In genomic region chr2:88059979-88060906, GRCh38 we compare ENCODE assay signal across 8 cellular contexts. TPM values are rescaled to one million over a fixed set of nuclear protein-coding genes. Genes with fewer than 3 reads are reported as not detected.
DNase-seq lines count a peak whose midpoint lies in the region; ATAC-seq and TF ChIP-seq lines count a peak whose summit lies in the region.

No MANE protein-coding gene starts in this region.

- 31 to 39% (median 32%) methylated on average over 5 of the region's 5 CpGs for WGBS in stomach, 5 donors
- WGBS in lower leg skin, 2 donors = 53 to 58% methylated on average over 5 of the region's 5 CpGs

- peaks cover 0 to 16% (median 4%) of the 10 kb centered on the region in 4 donors for H3K4me1 ChIP-seq in stomach

- TF ChIP-seq POLR2A in stomach (IDR thresholded peaks at IDR 0.05) (no peak), lower leg skin (IDR thresholded peaks at IDR 0.05) (no peak)

- DNase-seq in GM13977 (ENCODE audit: low spot score) (peak; percentile 76), NCI-H748 treated with DMSO at 0.1 percent for 48 hours (lab: John Stamatoyannopoulos, UW) (peak; percentile 11), amniotic epithelial cell (ENCODE audit: low read depth) (peak; percentile 64), iPS-NIHi7 (ENCODE audit: extremely low spot score) (peak; percentile 66), stomach (no peak), lower leg skin (ENCODE audit: low spot score in 2 of 2) (no peak)

- no peaks in the 10 kb centered on the region for H3K27me3 ChIP-seq in stomach

- peak; percentile 33 for ATAC-seq in HG03432 (IDR thresholded peaks at IDR 0.05; ENCODE audit: unreplicated experiment)

- TF ChIP-seq EP300 in stomach (IDR thresholded peaks at IDR 0.05) = no peak

- H3K27ac ChIP-seq in C4-2B = no peak overlapping the region
- H3K27ac ChIP-seq in stomach = no peak overlapping the region

- intact Hi-C loops in stomach (cut with DNase I; ENCODE audit: low total_unique reads) = loop anchor here (5.0 kb wide), 2 partner anchors 102 to 117 kb away; no protein-coding TSS in a partner anchor
- intact Hi-C loops in lower leg skin (cut with DNase I; ENCODE audit: low total_unique reads) = loop anchor here (10.0 kb wide), 1 partner anchor 115 kb away; the partner anchor contains the start of gene THNSL2

- H3K36me3 ChIP-seq in stomach = no peaks in the 10 kb centered on the region

- in situ Hi-C loops in GM13977 (cut with MboI; ENCODE audit: low pct_unique_long_range_greater_than_20kb, low sequenced_read_pairs, unreplicated experiment) = loop anchor here (10.0 kb wide), 1 partner anchor 105 kb away; no protein-coding TSS in a partner anchor

- no peak overlapping the region for H3K4me3 ChIP-seq in stomach
- no peak overlapping the region for H3K4me3 ChIP-seq in lower leg skin (ENCODE audit: low read depth, poor library complexity, severe bottlenecking)

- TF ChIP-seq CTCF in C4-2B (conservative IDR thresholded peaks at IDR 0.05) = peak; percentile 85
- TF ChIP-seq CTCF in GM13977 (IDR thresholded peaks at IDR 0.05; ENCODE audit: extremely low read depth, insufficient read depth, missing control alignments) = peak; percentile 79
- TF ChIP-seq CTCF in stomach (IDR thresholded peaks at IDR 0.05) = peak in 5 of 7 experiments; percentile 38 to 73 (median 67)
- TF ChIP-seq CTCF in lower leg skin (IDR thresholded peaks at IDR 0.05) = peak in 1 of 3 donors; percentile 25

- no peaks in the 10 kb centered on the region for H3K9me3 ChIP-seq in stomach

RNA-seq across cellular contexts. Expression of gene KRCC1, which starts 4.7 kb away (rescaled TPM):
- 10 to 100 TPM in 4 of 5 donors, 1 to 10 TPM in 1; 7.0 to 44.3 (median 22.6) TPM for total RNA-seq in stomach
- 10 to 100 TPM; 23.6 to 48.0 (median 31.9) TPM for polyA plus RNA-seq in stomach
- 10 to 100 TPM; 11.5 to 27.9 (median 16.3) TPM for total RNA-seq in lower leg skin

RNA-seq across cellular contexts. Expression of gene SMYD1, which starts 7.4 kb away (rescaled TPM):
- 10 to 100 TPM in 4 of 5 donors, 1 to 10 TPM in 1; 7.5 to 25.4 (median 14.1) TPM for total RNA-seq in stomach
- polyA plus RNA-seq in stomach = under 1 TPM; 0.12 to 0.48 (median 0.15) TPM
- under 1 TPM in 1 of 4 donors, not detected in 3; 0.04 TPM for total RNA-seq in lower leg skin

RNA-seq across cellular contexts. Expression of gene RNU2-63P, which starts 43.9 kb away (rescaled TPM):
- total RNA-seq in stomach (not detected), lower leg skin (not detected)
- polyA plus RNA-seq in stomach = not detected

Comparison
In these comparisons a context has a peak if more than half of its experiments do, and no peak if none do; other contexts are left out.
1. DNase-seq: peak in GM13977 (single experiment), NCI-H748 treated with DMSO at 0.1 percent for 48 hours (single experiment), amniotic epithelial cell (single experiment) and iPS-NIHi7 (single experiment); none in stomach (single experiment) and lower leg skin (0 of 2).
2. RNA of gene SMYD1, which starts 7.4 kb away (total RNA-seq): 7.5 to 25.4 TPM in stomach; 0.04 TPM in lower leg skin; every median in the first group is over 4 times any median in the second.